14 cellular contexts compared by ENCODE assay signal in genomic region chr2:230328155-230328458, GRCh38. TPM values are rescaled to one million over a fixed set of nuclear protein-coding genes. Genes with fewer than 3 reads are reported as not detected.
DNase-seq lines count a peak whose midpoint lies in the region; TF ChIP-seq lines count a peak whose summit lies in the region.
"Had no signal": no experiment of that assay in that cellular context is flagged by ENCODE, and none has a peak within 500 bp of the region (broad histone marks: within the 10 kb centered on the region; RNA-seq: fewer than 3 reads in every experiment).

No MANE protein-coding gene starts in this region.

- no peaks in the 10 kb centered on the region; the same call in 1 of the 2 replicates for H3K9me3 ChIP-seq in OCI-LY3 (ENCODE audit: insufficient read depth, low read length)
- H3K9me3 ChIP-seq in duodenal mucosa (ENCODE audit: control insufficient read depth in 1 of 2, low read length in 2 of 2) = no peaks in the 10 kb centered on the region
- H3K9me3 ChIP-seq in skeletal muscle satellite cell (replicated peaks; ENCODE audit: low read length) = no peaks in the 10 kb centered on the region
- H3K9me3 ChIP-seq: body of pancreas, prostate gland had no signal

- TF ChIP-seq CTCF in OCI-LY3 (IDR thresholded peaks at IDR 0.05; ENCODE audit: low read depth, low read length) = no peak

- no peak overlapping the region for H2AFZ ChIP-seq in OCI-LY3 (ENCODE audit: low read depth, low read length)

- H3K36me3 ChIP-seq in OCI-LY3 (replicated peaks; ENCODE audit: low read depth, low read length) (peaks cover 15% of the 10 kb centered on the region), duodenal mucosa (ENCODE audit: control insufficient read depth in 1 of 2, insufficient read depth in 2 of 2, low read length in 2 of 2) (peaks cover 0 to 10% of the 10 kb centered on the region in 2 donors), skeletal muscle satellite cell (ENCODE audit: insufficient read depth, low read length) (no peaks in the 10 kb centered on the region)
- H3K36me3 ChIP-seq: prostate gland had no signal

- H3K27me3 ChIP-seq in OCI-LY3 (ENCODE audit: low read depth, low read length) (no peaks in the 10 kb centered on the region), duodenal mucosa (ENCODE audit: control insufficient read depth in 1 of 2, insufficient read depth in 2 of 2, low read length in 2 of 2) (no peaks in the 10 kb centered on the region), skeletal muscle satellite cell (ENCODE audit: control insufficient read depth, insufficient read depth, low read length) (no peaks in the 10 kb centered on the region)
- H3K27me3 ChIP-seq: body of pancreas, esophagus squamous epithelium had no signal

- no peaks in the 10 kb centered on the region for H3K27me3 Mint-ChIP-seq in T-helper 2 cell treated with Interferon-gamma antibody and Interleukin-4, amounts not matched to agents 5 μg/mL and 100 μg/mL, for 36 hours (ENCODE audit: low read depth)

- no peaks in the 10 kb centered on the region for H3K9me3 Mint-ChIP-seq in T-helper 2 cell treated with Interferon-gamma antibody and Interleukin-4, amounts not matched to agents 5 μg/mL and 100 μg/mL, for 36 hours

- H3K27ac Mint-ChIP-seq in T-helper 2 cell treated with Interferon-gamma antibody and Interleukin-4, amounts not matched to agents 5 μg/mL and 100 μg/mL, for 36 hours = peak overlapping the region; percentile 64

- H3K4me3 ChIP-seq in OCI-LY3 (ENCODE audit: low read length) = peak overlapping the region; percentile 87
- H3K4me3 ChIP-seq in duodenal mucosa (ENCODE audit: low read depth in 1 of 2, low read length in 2 of 2) = peak overlapping the region; percentile 82 to 90
- H3K4me3 ChIP-seq in skeletal muscle satellite cell (ENCODE audit: low read length) = peak overlapping the region; percentile 73
- H3K4me3 ChIP-seq: body of pancreas had no signal

- H3K4me3 Mint-ChIP-seq in T-helper 2 cell treated with Interferon-gamma antibody and Interleukin-4, amounts not matched to agents 5 μg/mL and 100 μg/mL, for 36 hours = peak overlapping the region; percentile 97

- DNase-seq in T-helper 2 cell treated with Interferon-gamma antibody and Interleukin-4, amounts not matched to agents 5 μg/mL and 100 μg/mL, for 36 hours (ENCODE audit: low spot score) = no peak
- no peak for DNase-seq in T-helper 2 cell
- no peak for DNase-seq in T1000 (lab: John Stamatoyannopoulos, UW)
- no peak for DNase-seq in GM03348 (ENCODE audit: low spot score)
- DNase-seq in globus pallidus (ENCODE audit: low spot score) = no peak
- DNase-seq: activated CD4-positive, alpha-beta T cell treated with anti-CD3 and anti-CD28 coated beads for 1 hour; body of pancreas; esophagus squamous epithelium; GDM1; NCI-H146 had no signal

- H3K27ac ChIP-seq in OCI-LY3 (ENCODE audit: low read length) (peak overlapping the region; percentile 99), duodenal mucosa (ENCODE audit: low read depth, low read length) (no peak overlapping the region)

- H3K79me2 ChIP-seq in OCI-LY3 (ENCODE audit: low read length) = peaks cover 13% of the 10 kb centered on the region

- H3K9ac ChIP-seq in OCI-LY3 (ENCODE audit: low read length) (peak overlapping the region; percentile 88), duodenal mucosa (ENCODE audit: low read depth in 1 of 2, low read length in 2 of 2) (no peak overlapping the region), skeletal muscle satellite cell (ENCODE audit: low read depth, low read length) (no peak overlapping the region)

- no peaks in the 10 kb centered on the region for H4K20me1 ChIP-seq in OCI-LY3 (ENCODE audit: insufficient read depth, low read length)

- H3K36me3 Mint-ChIP-seq in T-helper 2 cell treated with Interferon-gamma antibody and Interleukin-4, amounts not matched to agents 5 μg/mL and 100 μg/mL, for 36 hours (ENCODE audit: low read depth) = peaks cover 66% of the 10 kb centered on the region

- H3K4me1 Mint-ChIP-seq in T-helper 2 cell treated with Interferon-gamma antibody and Interleukin-4, amounts not matched to agents 5 μg/mL and 100 μg/mL, for 36 hours (ENCODE audit: low read depth) = peaks cover 61% of the 10 kb centered on the region

- H3K4me1 ChIP-seq in OCI-LY3 (ENCODE audit: low read length) = peaks cover 35% of the 10 kb centered on the region
- peaks cover 6 to 14% of the 10 kb centered on the region in 2 donors for H3K4me1 ChIP-seq in duodenal mucosa (ENCODE audit: control insufficient read depth in 1 of 2, insufficient read depth in 2 of 2, low read length in 2 of 2)
- H3K4me1 ChIP-seq in skeletal muscle satellite cell (ENCODE audit: control insufficient read depth, insufficient read depth, low read length) = peaks cover 37% of the 10 kb centered on the region
- H3K4me1 ChIP-seq: prostate gland had no signal

- peak overlapping the region; percentile 98 for H3K4me2 ChIP-seq in OCI-LY3 (ENCODE audit: low read length)
- peak overlapping the region; percentile 84 for H3K4me2 ChIP-seq in skeletal muscle satellite cell (ENCODE audit: low read length)

RNA-seq across cellular contexts. Expression of gene SP140L, which starts 1.1 kb away (rescaled TPM):
- 6.6 and 7.2 TPM in 2 replicates for total RNA-seq in skeletal muscle satellite cell (2012; rRNA removed)
